In the genomic region with DNA sequence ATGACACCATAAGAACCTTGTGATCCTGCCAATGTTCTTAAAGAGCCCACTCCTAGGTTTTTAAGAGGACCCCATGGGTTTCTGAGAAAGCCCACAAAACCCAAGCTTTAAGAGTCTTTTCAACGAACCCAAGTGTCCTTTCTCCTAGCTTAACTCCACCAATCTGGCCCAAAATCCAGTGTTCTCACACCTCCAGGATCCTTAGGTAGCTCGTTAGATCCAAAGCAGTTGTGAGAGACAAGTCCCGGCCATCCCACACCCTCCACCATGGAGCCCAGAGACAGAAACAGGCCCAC, we compare ENCODE assay signal across 1 cellular context.
TF ChIP-seq lines count a peak whose summit lies in the region.

No MANE protein-coding gene starts in this region.

TF ChIP-seq in GM23338, 12 proteins besides CTCF, POLR2A, EP300 and RAD21 (continued from another document):
- TF ChIP-seq REST (IDR thresholded peaks at IDR 0.05; ENCODE audit: unreplicated experiment) = no peak
- TF ChIP-seq POLR2AphosphoS5 (IDR thresholded peaks at IDR 0.05; ENCODE audit: low read depth) = no peak
- no peak for TF ChIP-seq JUNB (IDR thresholded peaks at IDR 0.05; ENCODE audit: unreplicated experiment)
- TF ChIP-seq STAT1 (IDR thresholded peaks at IDR 0.05; ENCODE audit: unreplicated experiment) = no peak
- TF ChIP-seq ZNF462 (CRISPR knock-in tag; IDR thresholded peaks at IDR 0.05) = no peak
